In genomic region chr11:44621140-44621681, GRCh38 we compare ENCODE assay signal across 8 cellular contexts. TPM values are rescaled to one million over a fixed set of nuclear protein-coding genes. Genes with fewer than 3 reads are reported as not detected.
DNase-seq lines count a peak whose midpoint lies in the region; ATAC-seq, FAIRE-seq and TF ChIP-seq lines count a peak whose summit lies in the region.

No MANE protein-coding gene starts in this region.

- DNase-seq in D721Med (ENCODE audit: insufficient read length, low spot score): peak; percentile 76
- DNase-seq in NOMO-1 treated with DMSO at 0.1 percent for 48 hours (lab: John Stamatoyannopoulos, UW; ENCODE audit: unreplicated experiment): peak; percentile 36
- peak; percentile 55 for DNase-seq in activated T-cell treated with anti-CD3 and anti-CD28 coated beads, Interleukin-2, amount 50 U/mL, for 4 hours
- peak; percentile 37 for DNase-seq in fibroblast of gingiva (ENCODE audit: low read depth)
- DNase-seq in myocyte (ENCODE audit: low read depth): peak; percentile 66
- DNase-seq in thoracic aorta (ENCODE audit: low spot score): peak; percentile 31

- H3K27me3 ChIP-seq in thoracic aorta (replicated peaks; ENCODE audit: insufficient read depth): no peaks in the 10 kb centered on the region

- H3K4me1 ChIP-seq in thoracic aorta (ENCODE audit: control insufficient read depth in 1 of 2, low read depth in 2 of 2): peaks cover 0 to 17% of the 10 kb centered on the region in 2 donors

- no peaks in the 10 kb centered on the region for H3K36me3 ChIP-seq in thoracic aorta

- TF ChIP-seq CTCF in D721Med (IDR thresholded peaks at IDR 0.05; ENCODE audit: insufficient read depth, missing control alignments) (peak; percentile 82), thoracic aorta (IDR thresholded peaks at IDR 0.05) (peak; percentile 98)

- no peak for FAIRE-seq in D721Med (lab: Jason Lieb, UNC)

- H3K4me1 Mint-ChIP-seq in activated T-cell treated with anti-CD3 and anti-CD28 coated beads, Interleukin-2, amount 50 U/mL, for 4 hours (ENCODE audit: low read depth): peaks cover 39% of the 10 kb centered on the region

- peaks cover 31% of the 10 kb centered on the region for H3K36me3 Mint-ChIP-seq in activated T-cell treated with anti-CD3 and anti-CD28 coated beads, Interleukin-2, amount 50 U/mL, for 4 hours (ENCODE audit: insufficient read depth)

- H3K9me3 ChIP-seq in thoracic aorta: no peaks in the 10 kb centered on the region

- H3K9me3 Mint-ChIP-seq in activated T-cell treated with anti-CD3 and anti-CD28 coated beads, Interleukin-2, amount 50 U/mL, for 4 hours: no peaks in the 10 kb centered on the region

- ATAC-seq in HG03439 (IDR thresholded peaks at IDR 0.05; ENCODE audit: unreplicated experiment): peak; percentile 48
- ATAC-seq in activated T-cell treated with anti-CD3 and anti-CD28 coated beads, Interleukin-2, amount 50 U/mL, for 4 hours: peak; percentile 26 to 52
- no peak for ATAC-seq in thoracic aorta (ENCODE audit: insufficient number of reproducible peaks, low FRiP score, low read depth)
- ATAC-seq in GM19328 (IDR thresholded peaks at IDR 0.05; ENCODE audit: unreplicated experiment): no peak

- H3K4me3 Mint-ChIP-seq in activated T-cell treated with anti-CD3 and anti-CD28 coated beads, Interleukin-2, amount 50 U/mL, for 4 hours: no peak overlapping the region

- H3K4me3 ChIP-seq in thoracic aorta: no peak overlapping the region

- no peaks in the 10 kb centered on the region for H3K27me3 Mint-ChIP-seq in activated T-cell treated with anti-CD3 and anti-CD28 coated beads, Interleukin-2, amount 50 U/mL, for 4 hours (ENCODE audit: low read depth)

- H3K27ac ChIP-seq in thoracic aorta: no peak overlapping the region

RNA-seq across cellular contexts. Expression of gene CD82, which starts 55.7 kb away (rescaled TPM):
- total RNA-seq in activated T-cell treated with anti-CD3 and anti-CD28 coated beads, Interleukin-2, amount 50 U/mL, for 4 hours: 100 to 1,000 TPM; 364 to 594 (median 428) TPM
- total RNA-seq in myocyte (98.2 and 135 TPM in 2 replicates), thoracic aorta (10 to 100 TPM; 15.4 to 23.4 TPM)
- 314 TPM for polyA plus RNA-seq in myocyte (2012)

Comparison
In these comparisons a context has a peak if more than half of its experiments do, and no peak if none do; other contexts are left out.
1. ATAC-seq: peak in HG03439 (single experiment) and activated T-cell treated with anti-CD3 and anti-CD28 coated beads, Interleukin-2, amount 50 U/mL, for 4 hours (2 of 2); none in thoracic aorta (single experiment) and GM19328 (single experiment).
2. Peak in every context shown above with its lines, with median percentiles within 50 percentile points of each other: DNase-seq.